8 cellular contexts compared by ENCODE assay signal in the genomic region with DNA sequence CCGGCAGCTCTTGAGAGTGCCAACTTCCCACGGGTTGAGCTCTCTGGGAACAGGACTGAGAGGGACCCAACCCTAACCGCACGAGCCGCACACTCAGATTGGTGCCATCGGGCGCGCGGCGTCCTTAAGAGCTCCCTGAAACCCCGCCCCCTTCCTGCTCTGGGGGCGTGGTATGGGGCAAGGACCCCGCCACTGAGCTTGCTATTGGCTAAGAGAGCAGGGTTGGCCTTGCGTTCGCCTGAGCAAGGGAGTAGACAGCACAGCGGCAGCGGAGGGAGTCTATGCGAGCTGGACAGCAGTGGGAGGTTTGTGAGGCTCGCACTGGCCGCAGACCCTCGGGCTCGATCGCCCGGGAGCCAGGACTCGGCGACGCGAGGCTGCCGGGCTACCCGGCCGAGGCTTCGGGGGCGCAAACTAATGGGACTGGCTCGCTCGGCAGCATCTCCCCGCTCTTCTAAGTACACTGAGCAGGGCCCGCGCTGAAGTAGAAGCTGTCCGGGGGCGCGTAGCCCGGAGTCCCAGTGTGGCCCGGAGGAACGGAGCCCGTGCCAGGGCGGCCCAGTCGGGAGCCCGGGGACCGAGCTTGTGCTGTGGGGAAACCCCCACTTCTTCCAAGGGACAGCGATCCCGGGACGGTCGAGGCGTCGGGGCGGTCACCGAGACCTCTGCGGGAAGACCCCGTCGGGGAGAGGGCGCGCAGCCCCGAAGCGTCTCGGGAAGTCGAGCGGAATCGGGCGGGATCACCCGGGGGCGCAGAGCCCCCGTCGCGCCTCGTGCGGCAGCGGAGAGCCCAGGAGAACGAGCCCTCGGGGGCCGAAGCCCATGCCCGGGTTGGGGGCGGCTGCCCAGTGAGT.
DNase-seq lines count a peak whose midpoint lies in the region; ATAC-seq, FAIRE-seq and TF ChIP-seq lines count a peak whose summit lies in the region.

TSS of gene EFNB1 (plus strand) at position 282 of the 854 bp plus-strand sequence. CDS start 756 bp downstream, outside the sequence.

- H3K9me3 Mint-ChIP-seq in central memory CD8-positive, alpha-beta T cell: no peaks in the 10 kb centered on the region

- TF ChIP-seq CTCF in AG04449 (IDR thresholded peaks at IDR 0.05; ENCODE audit: insufficient read depth, low read length, missing control alignments): no peak

- peak within 1 kb of the TSS; percentile 94 for H3K4me3 Mint-ChIP-seq in central memory CD8-positive, alpha-beta T cell

- peak; percentile 95 for FAIRE-seq in islet of Langerhans (lab: Jason Lieb, UNC)

- CTCF ChIA-PET in AG04449 (lab: Yijun Ruan, JAX): interaction anchor here (0.6 to 13.5 kb wide), 29 partner anchors 9 to 562 kb away, joined by 3 to 281 read pairs (median 5); no protein-coding TSS in a partner anchor

- H3K27me3 Mint-ChIP-seq in central memory CD8-positive, alpha-beta T cell: no peaks in the 10 kb centered on the region

- peak within 1 kb of the TSS; percentile 67 for H3K4me3 ChIP-seq in AG04449 (ENCODE audit: low read depth, low read length)

- POLR2A ChIA-PET in AG04449 (lab: Yijun Ruan, JAX): interaction anchor here (0.6 to 2.9 kb wide), 21 partner anchors 13 to 534 kb away, joined by 3 to 16 read pairs (median 4); partner anchors contain the start of gene PJA1

- H3K36me3 Mint-ChIP-seq in central memory CD8-positive, alpha-beta T cell (ENCODE audit: insufficient read depth): peaks cover 3% of the 10 kb centered on the region

- ATAC-seq in GM18870 (IDR thresholded peaks at IDR 0.05; ENCODE audit: unreplicated experiment): peak; percentile 85
- ATAC-seq in HG03108 (IDR thresholded peaks at IDR 0.05; ENCODE audit: unreplicated experiment): peak; percentile 87
- ATAC-seq in central memory CD8-positive, alpha-beta T cell (replicated peaks; ENCODE audit: extremely low read depth, poor library complexity, severe bottlenecking): peak; percentile 88

- H3K27ac Mint-ChIP-seq in central memory CD8-positive, alpha-beta T cell (ENCODE audit: low read depth): peak within 1 kb of the TSS; percentile 74

- H3K4me1 Mint-ChIP-seq in central memory CD8-positive, alpha-beta T cell: peaks cover 27% of the 10 kb centered on the region

- DNase-seq in AG04449 (ENCODE audit: low read depth, low spot score): peak; percentile 87
- peak; percentile 79 for DNase-seq in NCI-H226
- peak; percentile 59 to 71 (median 69) for DNase-seq in activated CD4-positive, CD25-positive, alpha-beta regulatory T cell (lab: John Stamatoyannopoulos, UW)
- peak; percentile 62 to 81 for DNase-seq in central memory CD8-positive, alpha-beta T cell (ENCODE audit: low spot score in 2 of 2)
- peak; percentile 69 to 71 for DNase-seq in stimulated activated CD4-positive, alpha-beta T cell treated with anti-CD3 and anti-CD28 coated beads, Interleukin-12 subunit alpha, Interleukin-12 subunit beta, amount 100 ng/mL, for 24 hours (ENCODE audit: low read depth in 2 of 2)

Comparison
In these comparisons a context has a peak if more than half of its experiments do, and no peak if none do; other contexts are left out.
1. Peak in every context shown above with its lines: DNase-seq, ATAC-seq and H3K4me3 ChIP-seq.